22 cellular contexts compared by ENCODE assay signal in genomic region chr16:66376114-66376513, GRCh38. TPM values are rescaled to one million over a fixed set of nuclear protein-coding genes. Genes with fewer than 3 reads are reported as not detected.
"Had no signal": no experiment of that assay in that cellular context is flagged by ENCODE, and none has a peak within 500 bp of the region (broad histone marks: within the 10 kb centered on the region; RNA-seq: fewer than 3 reads in every experiment).

No MANE protein-coding gene starts in this region.

- H3K9me3 ChIP-seq: gastroesophageal sphincter, mucosa of descending colon, pancreas, tibial artery, vagina had no signal

- H2AFZ ChIP-seq: neural progenitor cell had no signal

- H3K36me3 ChIP-seq: neural progenitor cell, pancreas, SJSA1, vagina had no signal

- H3K4me3 Mint-ChIP-seq: activated naive CD8-positive, alpha-beta T cell; dendritic cell treated with granulocyte-macrophage colony-stimulating factor and Interleukin-4, amounts not matched to agents 40 ng/mL and 50 ng/mL, for 4 days; naive thymus-derived CD4-positive, alpha-beta T cell; neural progenitor cell; T-helper 2 cell treated with Interferon-gamma antibody and Interleukin-4, amounts not matched to agents 5 μg/mL and 100 μg/mL, for 36 hours had no signal

- H3K4me3 ChIP-seq: gastroesophageal sphincter, mucosa of descending colon, neural progenitor cell, pancreas, SJSA1, tibial artery, vagina had no signal

- ATAC-seq: gastroesophageal sphincter, mucosa of descending colon, pancreas had no signal

- H3K27me3 ChIP-seq: gastroesophageal sphincter, neural progenitor cell, pancreas, SJSA1, vagina had no signal

- H3K27me3 Mint-ChIP-seq: activated naive CD8-positive, alpha-beta T cell; naive thymus-derived CD4-positive, alpha-beta T cell had no signal

- FAIRE-seq: pancreas, TTC549 had no signal

- H3K27ac Mint-ChIP-seq: activated naive CD8-positive, alpha-beta T cell; dendritic cell treated with granulocyte-macrophage colony-stimulating factor and Interleukin-4, amounts not matched to agents 40 ng/mL and 50 ng/mL, for 4 days; naive thymus-derived CD4-positive, alpha-beta T cell; T-helper 2 cell treated with Interferon-gamma antibody and Interleukin-4, amounts not matched to agents 5 μg/mL and 100 μg/mL, for 36 hours had no signal

- H3K4me1 ChIP-seq: pancreas, SJSA1, tibial artery, vagina had no signal

- H3K36me3 Mint-ChIP-seq: activated naive CD8-positive, alpha-beta T cell; naive thymus-derived CD4-positive, alpha-beta T cell had no signal

- H3K27ac ChIP-seq: epithelial cell of prostate, neural progenitor cell, pancreas, SJSA1, tibial artery, vagina had no signal

- DNase-seq: activated CD4-positive, alpha-beta T cell treated with anti-CD3 and anti-CD28 coated beads, Interleukin-2, amount 50 U/mL, for 4 hours; activated T-cell treated with anti-CD3 and anti-CD28 coated beads for 4 hours; amniotic stem cell; effector memory CD4-positive, alpha-beta T cell; mesenchymal stem cell; mucosa of descending colon; naive thymus-derived CD4-positive, alpha-beta T cell; pancreas; stimulated activated naive CD4-positive, alpha-beta T cell treated with Interleukin-2 at 50 U/mL for 16 hours; substantia nigra had no signal

- H3K9me3 Mint-ChIP-seq: dendritic cell treated with granulocyte-macrophage colony-stimulating factor and Interleukin-4, amounts not matched to agents 40 ng/mL and 50 ng/mL, for 4 days had no signal

- H3K9ac ChIP-seq: neural progenitor cell had no signal

- H3K4me2 ChIP-seq: neural progenitor cell had no signal

RNA-seq across cellular contexts. Expression of gene CDH5, which starts 9.6 kb away (rescaled TPM):
- total RNA-seq: activated CD8-positive, alpha-beta memory T cell treated with anti-CD3 and anti-CD28 coated beads for 36 hours; chondrocyte; naive thymus-derived CD4-positive, alpha-beta T cell; SJSA1 had no signal
- polyA plus RNA-seq: naive thymus-derived CD4-positive, alpha-beta T cell had no signal

RNA-seq across cellular contexts. Expression of gene BEAN1, which starts 51.0 kb away (rescaled TPM):
- total RNA-seq: activated CD8-positive, alpha-beta memory T cell treated with anti-CD3 and anti-CD28 coated beads for 36 hours; naive thymus-derived CD4-positive, alpha-beta T cell; SJSA1; vagina had no signal
- polyA plus RNA-seq: naive thymus-derived CD4-positive, alpha-beta T cell had no signal
